Comparison of ENCODE assay signal across 7 cellular contexts in genomic region chr1:244640917-244641316, GRCh38.
"Had no signal": no experiment of that assay in that cellular context is flagged by ENCODE, and none has a peak within 500 bp of the region (broad histone marks: within the 10 kb centered on the region; RNA-seq: fewer than 3 reads in every experiment).

No MANE protein-coding gene starts in this region.

- H3K4me3 ChIP-seq: GM12878 had no signal

- FAIRE-seq: G401.6, GM12878, GM12891, GM12892, GM19239 had no signal

- ATAC-seq: GM12878 had no signal

- DNase-seq: GDM1, GF-D8 had no signal
